Comparison of ENCODE assay signal across 8 cellular contexts in the genomic region with DNA sequence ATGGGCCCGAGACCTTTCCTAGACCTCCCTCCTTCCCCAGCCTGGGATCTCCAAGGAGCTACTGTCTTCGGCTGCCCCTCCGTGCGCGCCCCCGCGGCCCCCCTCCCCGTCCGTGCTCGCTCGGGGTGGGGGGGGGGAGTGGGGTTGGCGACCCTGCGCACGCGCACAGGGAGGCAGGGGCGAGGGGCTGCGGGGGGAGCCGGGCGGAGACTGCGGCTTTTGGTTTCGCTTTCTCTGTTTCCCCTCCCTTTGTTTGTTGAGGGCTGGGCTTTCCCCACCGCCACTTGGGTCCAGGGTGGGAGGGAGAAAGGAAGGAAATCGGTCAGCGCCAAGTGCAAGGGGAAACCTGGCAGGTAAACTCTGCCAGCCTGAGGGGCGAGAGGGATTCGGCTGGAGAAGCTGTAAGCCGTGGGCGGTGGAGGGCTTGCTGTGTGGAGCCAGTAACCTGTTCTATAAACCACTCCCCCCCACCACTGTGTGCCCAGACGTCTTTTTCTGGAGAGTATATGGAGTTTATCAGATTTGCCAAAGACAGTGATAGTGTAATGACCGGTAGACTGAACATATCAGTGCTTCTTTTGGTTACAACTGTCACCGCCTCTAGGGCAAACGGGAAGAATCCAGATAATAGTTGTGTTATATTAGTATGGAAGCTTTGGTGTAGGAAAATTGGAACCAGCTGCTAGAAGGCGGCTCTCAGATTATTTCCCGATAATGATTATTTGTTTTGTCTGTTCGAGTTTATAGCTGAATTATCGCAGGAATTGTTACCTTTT. TPM values are rescaled to one million over a fixed set of nuclear protein-coding genes. Genes with fewer than 3 reads are reported as not detected.
DNase-seq lines count a peak whose midpoint lies in the region; ATAC-seq and TF ChIP-seq lines count a peak whose summit lies in the region.

No MANE protein-coding gene starts in this region.

- peaks cover 21% of the 10 kb centered on the region for H3K79me2 ChIP-seq in parathyroid adenoma

- H3K4me1 ChIP-seq in parathyroid adenoma (peaks cover 9% of the 10 kb centered on the region), tibial nerve (peaks cover 2 to 68% (median 46%) of the 10 kb centered on the region in 4 donors)

- 1% methylated on average over 21 to 23 of the region's 36 CpGs for WGBS in tibial nerve, 2 donors

- peak overlapping the region; percentile 73 for H2AFZ ChIP-seq in parathyroid adenoma

- peak; percentile 44 for ATAC-seq in GM21529 (IDR thresholded peaks at IDR 0.05; ENCODE audit: unreplicated experiment)

- H3K4me3 ChIP-seq in parathyroid adenoma (ENCODE audit: low read depth, low read length) (peak overlapping the region; percentile 75), tibial nerve (peak overlapping the region; percentile 68 to 100 (median 95))

- no peak for TF ChIP-seq RAD21 in Ishikawa (IDR thresholded peaks at IDR 0.05; ENCODE audit: low read depth)

- TF ChIP-seq CTCF in parathyroid adenoma (IDR thresholded peaks at IDR 0.05) (no peak), tibial nerve (IDR thresholded peaks at IDR 0.05) (no peak)

- H3K4me1 Mint-ChIP-seq in activated naive CD4-positive, alpha-beta T cell treated with anti-CD3 and anti-CD28 coated beads, Interleukin-2, amount 10 ng/mL, durations not matched to agents 7 days and 5 days, result peaks cover 78% of the 10 kb centered on the region

- H3K27me3 Mint-ChIP-seq in activated naive CD4-positive, alpha-beta T cell treated with anti-CD3 and anti-CD28 coated beads, Interleukin-2, amount 10 ng/mL, durations not matched to agents 7 days and 5 days, result no peaks in the 10 kb centered on the region

- TF ChIP-seq EP300 in Ishikawa (IDR thresholded peaks at IDR 0.05; ENCODE audit: borderline replicate concordance) (no peak), tibial nerve (IDR thresholded peaks at IDR 0.05) (no peak)

- CTCF ChIA-PET in activated naive CD4-positive, alpha-beta T cell treated with anti-CD3 and anti-CD28 coated beads, Interleukin-2, amount 10 ng/mL, durations not matched to agents 7 days and 5 days (lab: Charles Lee), result interaction anchor here (1.7 to 2.0 kb wide), 2 partner anchors 40 to 145 kb away, joined by 3 to 5 read pairs; no protein-coding TSS in a partner anchor

- TF ChIP-seq POLR2A in tibial nerve (IDR thresholded peaks at IDR 0.05), result no peak

- peak overlapping the region; percentile 91 for H3K9ac ChIP-seq in parathyroid adenoma

- DNase-seq in D341Med (ENCODE audit: low spot score) (peak; percentile 92), SK-MEL-5 (ENCODE audit: low read depth, low spot score) (peak; percentile 45), head of caudate nucleus (peak in 41 of 42 donors; percentile 21 to 82 (median 63)), tibial nerve (ENCODE audit: low spot score in 2 of 2) (peak in 1 of 2 donors; percentile 25)
- peak; percentile 88 for DNase-seq in activated naive CD4-positive, alpha-beta T cell treated with anti-CD3 and anti-CD28 coated beads, Interleukin-2, amount 10 ng/mL, durations not matched to agents 7 days and 5 days

- peak overlapping the region; percentile 60 for H3K4me2 ChIP-seq in parathyroid adenoma (ENCODE audit: low read length)

- H3K36me3 Mint-ChIP-seq in activated naive CD4-positive, alpha-beta T cell treated with anti-CD3 and anti-CD28 coated beads, Interleukin-2, amount 10 ng/mL, durations not matched to agents 7 days and 5 days, result peaks cover 40% of the 10 kb centered on the region

- peak overlapping the region; percentile 97 for H3K4me3 Mint-ChIP-seq in activated naive CD4-positive, alpha-beta T cell treated with anti-CD3 and anti-CD28 coated beads, Interleukin-2, amount 10 ng/mL, durations not matched to agents 7 days and 5 days

- H3K9me3 ChIP-seq in parathyroid adenoma (ENCODE audit: control insufficient read depth, low read length) (no peaks in the 10 kb centered on the region), tibial nerve (no peaks in the 10 kb centered on the region)

- H3K9me3 Mint-ChIP-seq in activated naive CD4-positive, alpha-beta T cell treated with anti-CD3 and anti-CD28 coated beads, Interleukin-2, amount 10 ng/mL, durations not matched to agents 7 days and 5 days, result no peaks in the 10 kb centered on the region

- H3K27me3 ChIP-seq in parathyroid adenoma (ENCODE audit: control insufficient read depth, insufficient read depth, low read length) (no peaks in the 10 kb centered on the region), tibial nerve (no peaks in the 10 kb centered on the region)

- intact Hi-C loops in head of caudate nucleus (cut with DNase I), result loop anchor here (2.0 kb wide), 1 partner anchor 25 kb away; the partner anchor contains the start of gene APTX

- in situ Hi-C loops in SK-MEL-5 (cut with HindIII; ENCODE audit: low pct_unique_long_range_greater_than_20kb, low sequenced_read_pairs), result no loop called here

- H3K36me3 ChIP-seq in parathyroid adenoma (ENCODE audit: control insufficient read depth, insufficient read depth, low read length) (no peaks in the 10 kb centered on the region), tibial nerve (peaks cover 0 to 20% (median 0%) of the 10 kb centered on the region in 3 donors)

- peak overlapping the region; percentile 98 for H3K27ac Mint-ChIP-seq in activated naive CD4-positive, alpha-beta T cell treated with anti-CD3 and anti-CD28 coated beads, Interleukin-2, amount 10 ng/mL, durations not matched to agents 7 days and 5 days

- H3K27ac ChIP-seq in parathyroid adenoma (peak overlapping the region; percentile 96), tibial nerve (peak overlapping the region; percentile 97 to 100 (median 100))

TF ChIP-seq in Ishikawa, 13 proteins besides CTCF, POLR2A, EP300 and RAD21:
- TF ChIP-seq EGR1 (IDR thresholded peaks at IDR 0.05) (no peak), ZBTB7A (IDR thresholded peaks at IDR 0.05; ENCODE audit: low read depth) (peak; percentile 91), TAF1 (IDR thresholded peaks at IDR 0.05; ENCODE audit: low read depth) (no peak)

RNA-seq across cellular contexts. Expression of gene DNAJA1, which starts 0.7 kb away (rescaled TPM):
- total RNA-seq in SK-MEL-5 (2014; rRNA removed; shearing (Covaris generic)), result 138 and 152 TPM in 2 replicates
- polyA plus RNA-seq in SK-MEL-5 (2015; cell fraction: cytosol; rRNA removed), result 163 and 176 TPM in 2 replicates
- 59.2 and 62.9 TPM in 2 replicates for polyA plus RNA-seq in SK-MEL-5 (2015; cell fraction: nucleus; rRNA removed)
- 10 to 100 TPM; 58.1 to 81.6 (median 72.3) TPM for total RNA-seq in tibial nerve

RNA-seq across cellular contexts. Expression of gene APTX, which starts 24.3 kb away (rescaled TPM):
- 38.2 and 39.0 TPM in 2 replicates for total RNA-seq in SK-MEL-5 (2014; rRNA removed; shearing (Covaris generic))
- 33.7 TPM in 2 replicates for polyA plus RNA-seq in SK-MEL-5 (2015; cell fraction: cytosol; rRNA removed)
- polyA plus RNA-seq in SK-MEL-5 (2015; cell fraction: nucleus; rRNA removed), result 52.4 and 55.5 TPM in 2 replicates
- total RNA-seq in tibial nerve, result 10 to 100 TPM; 22.8 to 48.7 (median 33.4) TPM

RNA-seq across cellular contexts. Expression of gene SMU1, which starts 50.7 kb away (rescaled TPM):
- total RNA-seq in SK-MEL-5 (2014; rRNA removed; shearing (Covaris generic)), result 24.3 and 27.7 TPM in 2 replicates
- 11.8 and 14.0 TPM in 2 replicates for polyA plus RNA-seq in SK-MEL-5 (2015; cell fraction: cytosol; rRNA removed)
- polyA plus RNA-seq in SK-MEL-5 (2015; cell fraction: nucleus; rRNA removed), result 7.9 and 8.2 TPM in 2 replicates
- 10 to 100 TPM; 15.1 to 19.9 (median 16.8) TPM for total RNA-seq in tibial nerve
